In the genomic region with DNA sequence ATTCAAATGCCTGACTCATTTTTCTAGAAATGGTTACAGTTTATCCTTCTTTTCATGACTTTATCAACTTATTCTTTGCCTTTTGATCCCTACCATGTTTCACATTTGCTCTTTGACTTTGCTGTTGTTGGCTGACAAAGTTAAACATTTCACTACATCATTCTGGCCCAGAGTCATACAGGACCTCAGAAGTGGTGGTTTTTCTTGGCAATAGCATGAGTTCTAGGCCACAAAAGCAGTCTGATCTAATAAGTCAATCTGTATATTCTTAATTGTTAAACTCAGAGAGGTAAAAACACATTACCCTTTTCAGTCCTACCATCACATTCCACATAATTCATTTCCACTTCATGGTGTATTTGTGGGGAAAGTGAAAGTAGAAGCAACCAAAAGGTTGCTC, we compare ENCODE assay signal across 23 cellular contexts.
"Had no signal": no experiment of that assay in that cellular context is flagged by ENCODE, and none has a peak within 500 bp of the region (broad histone marks: within the 10 kb centered on the region; RNA-seq: fewer than 3 reads in every experiment).

No MANE protein-coding gene starts in this region.

- H3K27ac ChIP-seq: HL-60, KMS-11, Peyer's patch, SJCRH30 had no signal

- H3K4me1 ChIP-seq: Peyer's patch, SJCRH30 had no signal

- H3K4me3 ChIP-seq: K562, Peyer's patch, SJCRH30 had no signal

- DNase-seq: Kasumi-1, MV-4-11, NCI-H1048, NCI-H1105, NCI-H1417, NCI-H1436 treated with DMSO at 0.1 percent for 48 hours, NCI-H1694, NCI-H187 treated with DMSO at 0.1 percent for 48 hours, NCI-H2029 treated with DMSO at 0.1 percent for 48 hours, NCI-H2171 treated with DMSO at 0.1 percent for 48 hours, NCI-H510A, NCI-H524 treated with DMSO at 0.1 percent for 48 hours, NCI-H69, NCI-H774, PC-3, Peyer's patch, SHP77 treated with DMSO at 0.1 percent for 48 hours, SJCRH30 had no signal

- H3K9me3 ChIP-seq: Peyer's patch, SJCRH30 had no signal

- H3K4me2 ChIP-seq: KMS-11 had no signal

- H3K36me3 ChIP-seq: Peyer's patch, SJCRH30 had no signal

- H3K27me3 ChIP-seq: Peyer's patch, SJCRH30 had no signal

- ATAC-seq: K562, PC-3, Right ventricle myocardium inferior, SK-N-SH treated with all-trans-retinoic acid at 6 μM for 48 hours had no signal

- H3K9ac ChIP-seq: KMS-11 had no signal
